ENCODE assay signal across 8 cellular contexts in genomic region chr12:685388-685787, GRCh38. TPM values are rescaled to one million over a fixed set of nuclear protein-coding genes. Genes with fewer than 3 reads are reported as not detected.
A peak's percentile ranks its signal among the peaks of the same experiment; 100 is the strongest.
DNase-seq lines count a peak whose midpoint lies in the region; ATAC-seq, FAIRE-seq and TF ChIP-seq lines count a peak whose summit lies in the region.

No MANE protein-coding gene starts in this region.

- no peak overlapping the region for H3K27ac ChIP-seq in A549
- peak overlapping the region; percentile 92 for H3K27ac ChIP-seq in effector memory CD4-positive, alpha-beta T cell (ENCODE audit: insufficient read depth, low read length, poor library complexity, severe bottlenecking)

- BruUV-seq in MCF 10A (replicated peaks; lab: Mats Ljungman, UMichigan): no TSS peak

- H3K27me3 Mint-ChIP-seq in MCF 10A (ENCODE audit: insufficient read depth, unreplicated experiment): no peaks in the 10 kb centered on the region

- FAIRE-seq in A549 (lab: Jason Lieb, UNC) (no peak), H54 (lab: Jason Lieb, UNC) (no peak)

- H3K4me3 ChIP-seq in A549: no peak overlapping the region
- H3K4me3 ChIP-seq in effector memory CD4-positive, alpha-beta T cell (ENCODE audit: insufficient read depth, low read depth, low read length, poor library complexity, severe bottlenecking): no peak overlapping the region

- no peak for TF ChIP-seq CTCF in A549 (IDR thresholded peaks at IDR 0.05)
- no peak for TF ChIP-seq CTCF in MCF 10A (IDR thresholded peaks at IDR 0.05; ENCODE audit: unreplicated experiment)

- WGBS in A549 (ENCODE audit: missing lambda C conversion rate): 26% methylated on average over 3 of the region's 3 CpGs

- POLR2A ChIA-PET in A549 (lab: Yijun Ruan, JAX): no interaction called here
- POLR2A ChIA-PET in MCF 10A (lab: Yijun Ruan, JAX): no interaction called here

- H3K27ac Mint-ChIP-seq in MCF 10A (ENCODE audit: low read depth, unreplicated experiment): no peak overlapping the region

- H3K36me3 Mint-ChIP-seq in MCF 10A (ENCODE audit: insufficient read depth, unreplicated experiment): no peaks in the 10 kb centered on the region

- no peak overlapping the region for H3K4me2 ChIP-seq in A549

- no peaks in the 10 kb centered on the region for H3K4me1 Mint-ChIP-seq in MCF 10A (ENCODE audit: insufficient read depth, unreplicated experiment)

- TF ChIP-seq RAD21 in A549 (conservative IDR thresholded peaks at IDR 0.05 in 1 of 2, IDR thresholded peaks at IDR 0.05 in 1 of 2): no peak

- no peaks in the 10 kb centered on the region for H3K9me3 ChIP-seq in A549
- H3K9me3 ChIP-seq in effector memory CD4-positive, alpha-beta T cell (ENCODE audit: control insufficient read depth, low read length): no peaks in the 10 kb centered on the region

- H3K4me1 ChIP-seq in A549: 0 out of 3 replicates have a peak, but pooled peaks cover 3% of the 10 kb centered on the region
- peaks cover 17% of the 10 kb centered on the region for H3K4me1 ChIP-seq in effector memory CD4-positive, alpha-beta T cell (ENCODE audit: control insufficient read depth, insufficient read depth, low read length, poor library complexity, severe bottlenecking)

- H3K27me3 ChIP-seq in effector memory CD4-positive, alpha-beta T cell (replicated peaks; ENCODE audit: control insufficient read depth, insufficient read depth, low read length, poor library complexity, severe bottlenecking): no peaks in the 10 kb centered on the region

- ATAC-seq in A549: peak; percentile 34 to 61; a peak in 3 of 6 replicates
- ATAC-seq in GM19397 (IDR thresholded peaks at IDR 0.05; ENCODE audit: unreplicated experiment): peak; percentile 85

- CTCF ChIA-PET in A549 (lab: Yijun Ruan, JAX): interaction anchor here (0.6 to 2.1 kb wide), 3 partner anchors 12 to 66 kb away, joined by 5 to 10 read pairs (median 6); no protein-coding TSS in a partner anchor
- CTCF ChIA-PET in MCF 10A (lab: Yijun Ruan, JAX): no interaction called here

- no peak overlapping the region for H3K4me3 Mint-ChIP-seq in MCF 10A (ENCODE audit: unreplicated experiment)

- H3K36me3 ChIP-seq in effector memory CD4-positive, alpha-beta T cell (ENCODE audit: control insufficient read depth, insufficient read depth, low read length): no peaks in the 10 kb centered on the region

- H3K9me3 Mint-ChIP-seq in MCF 10A (ENCODE audit: unreplicated experiment): no peaks in the 10 kb centered on the region

- no peak for TF ChIP-seq EP300 in A549 (IDR thresholded peaks at IDR 0.05)

- intact Hi-C loops in MCF 10A (cut with micrococcal nuclease): no loop called here

- DNase-seq in A549 (ENCODE audit: low read depth in 1 of 2, low spot score in 1 of 2) (peak in 1 of 2 experiments; percentile 42), HT-29 (ENCODE audit: low spot score) (peak; percentile 16), H54 (ENCODE audit: insufficient read length, low spot score) (no peak), MCF 10A (ENCODE audit: unreplicated experiment) (no peak)
- DNase-seq in activated CD4-positive, alpha-beta T cell treated with anti-CD3 and anti-CD28 coated beads for 1 hour: peak; percentile 75
- peak; percentile 75 to 87 (median 76) for DNase-seq in effector memory CD4-positive, alpha-beta T cell
- peak in 2 of 3 donors; percentile 55 to 61 for DNase-seq in stimulated activated CD4-positive, alpha-beta T cell treated with anti-CD3 and anti-CD28 coated beads, TNF-alpha, amount 100 ng/mL, for 1 hour (ENCODE audit: low read depth in 3 of 3, low spot score in 1 of 3)

- no peak for TF ChIP-seq POLR2A in A549 (IDR thresholded peaks at IDR 0.05; ENCODE audit: low read length)
- TF ChIP-seq POLR2A in H54 (IDR thresholded peaks at IDR 0.05; ENCODE audit: low read depth, low read length): no peak

TF ChIP-seq in A549, 52 proteins besides CTCF, POLR2A, EP300 and RAD21:
- no peak for TF ChIP-seq KDM1A (IDR thresholded peaks at IDR 0.05; ENCODE audit: low read depth)
- TF ChIP-seq BHLHE40 (IDR thresholded peaks at IDR 0.05; ENCODE audit: low read depth, low read length): no peak
- no peak for TF ChIP-seq MAFK (IDR thresholded peaks at IDR 0.05; ENCODE audit: partially characterized antibody)
- no peak for TF ChIP-seq RFX5 (IDR thresholded peaks at IDR 0.05)
- TF ChIP-seq JUN (IDR thresholded peaks at IDR 0.05): no peak
- TF ChIP-seq SREBF2 (IDR thresholded peaks at IDR 0.05): no peak
- TF ChIP-seq HES2 (IDR thresholded peaks at IDR 0.05): no peak
TF ChIP-seq in A549: peak in this region for 0.

RNA-seq across cellular contexts. Expression of gene NINJ2, which starts 22.1 kb away (rescaled TPM):
- 1.2 and 1.7 TPM in 2 replicates for polyA plus RNA-seq in A549 (2011; rRNA removed)
- polyA plus RNA-seq in A549 (2012; cell fraction: cytosol; rRNA removed): 1.2 and 1.5 TPM in 2 replicates
- 0.82 and 0.83 TPM in 2 replicates for polyA plus RNA-seq in A549 (2012; cell fraction: nucleus; rRNA removed)
- 0.67 to 0.76 TPM (median 0.70 TPM) in 3 replicates for polyA plus RNA-seq in A549 (2017; fragmentation: RNase III; extraction: RNeasy Plus Mini Kit Qiagen cat#74134 plus additional on column Dnase treatment)
- polyA minus RNA-seq in A549 (2011; rRNA and poly(A)+ RNA removed): 1.6 and 2.7 TPM in 2 replicates
- 8.6 and 10.9 TPM in 2 replicates for total RNA-seq in HT-29 (2014; rRNA removed; shearing (Covaris generic))
- total RNA-seq in MCF 10A (2022): not detected in 2 replicates

Comparison
In these comparisons a context has a peak if more than half of its experiments do, and no peak if none do; other contexts are left out.
1. DNase-seq: peak in HT-29 (single experiment), activated CD4-positive, alpha-beta T cell treated with anti-CD3 and anti-CD28 coated beads for 1 hour (single experiment), effector memory CD4-positive, alpha-beta T cell (3 of 3) and stimulated activated CD4-positive, alpha-beta T cell treated with anti-CD3 and anti-CD28 coated beads, TNF-alpha, amount 100 ng/mL, for 1 hour (2 of 3); none in H54 (single experiment) and MCF 10A (single experiment).